In genomic region chr9:86488794-86489193, GRCh38 we compare ENCODE assay signal across 24 cellular contexts.
DNase-seq lines count a peak whose midpoint lies in the region; ATAC-seq, FAIRE-seq and TF ChIP-seq lines count a peak whose summit lies in the region.
"Had no signal": no experiment of that assay in that cellular context is flagged by ENCODE, and none has a peak within 500 bp of the region (broad histone marks: within the 10 kb centered on the region; RNA-seq: fewer than 3 reads in every experiment).

No MANE protein-coding gene starts in this region.

- H4K91ac ChIP-seq in H9 (ENCODE audit: insufficient read length, low read depth, low read length) (no peak overlapping the region), mesenchymal stem cell (ENCODE audit: low read length) (no peak overlapping the region)

- TF ChIP-seq CTCF in A549 (IDR thresholded peaks at IDR 0.05) (no peak), H9 (conservative IDR thresholded peaks at IDR 0.05) (peak; percentile 37; the same call in 2 of the 3 replicates), endodermal cell (conservative IDR thresholded peaks at IDR 0.05) (peak; percentile 66)

- H3K23ac ChIP-seq in H9 (ENCODE audit: insufficient read length, low read depth, low read length): no peak overlapping the region
- H3K23ac ChIP-seq in mesenchymal stem cell (ENCODE audit: low read length in 2 of 2): no peak overlapping the region

- no peak overlapping the region for H2BK5ac ChIP-seq in H9 (ENCODE audit: insufficient read length, low read length)
- H2BK5ac ChIP-seq in mesenchymal stem cell (ENCODE audit: low read depth, low read length, poor library complexity, severe bottlenecking): no peak overlapping the region

- no peak for TF ChIP-seq POLR2A in A549 (IDR thresholded peaks at IDR 0.05; ENCODE audit: low read length)

- CTCF ChIA-PET in A549 (lab: Yijun Ruan, JAX): interaction anchor here (0.9 to 9.1 kb wide), 9 partner anchors 9 to 834 kb away, joined by 3 to 102 read pairs (median 5); no protein-coding TSS in a partner anchor

- H3K9me3 ChIP-seq in A549 (no peaks in the 10 kb centered on the region), H9 (ENCODE audit: control insufficient read depth, low read depth, low read length) (no peaks in the 10 kb centered on the region), endodermal cell (ENCODE audit: control insufficient read depth, low read length) (no peaks in the 10 kb centered on the region), mesenchymal stem cell (ENCODE audit: control insufficient read depth, low read length) (no peaks in the 10 kb centered on the region)
- H3K9me3 ChIP-seq: Peyer's patch had no signal

- H3K9ac ChIP-seq in H9 (ENCODE audit: extremely low read depth, insufficient read length, low read length): no peak overlapping the region
- no peak overlapping the region for H3K9ac ChIP-seq in endodermal cell (ENCODE audit: extremely low read depth, low read length, poor library complexity, severe bottlenecking)
- H3K9ac ChIP-seq in mesenchymal stem cell (ENCODE audit: low read length): peak overlapping the region; percentile 15

- H3T11ph ChIP-seq in H9 (ENCODE audit: low read length): no peak overlapping the region

- H3K9me3 Mint-ChIP-seq in H9 (no peaks in the 10 kb centered on the region), endodermal cell (no peaks in the 10 kb centered on the region)

- no peak overlapping the region for H3K14ac ChIP-seq in H9 (ENCODE audit: insufficient read depth, low read length)
- no peak overlapping the region for H3K14ac ChIP-seq in mesenchymal stem cell (ENCODE audit: low read length in 2 of 2)

- H3K27me3 ChIP-seq in H9 (ENCODE audit: insufficient read depth, low read length) (no peaks in the 10 kb centered on the region), endodermal cell (ENCODE audit: control insufficient read depth, insufficient read depth, low read length, poor library complexity, severe bottlenecking) (no peaks in the 10 kb centered on the region), mesenchymal stem cell (ENCODE audit: control insufficient read depth in 1 of 2, insufficient read depth in 1 of 2, low read length in 2 of 2) (no peaks in the 10 kb centered on the region)
- H3K27me3 ChIP-seq: Peyer's patch had no signal

- H3K4me3 ChIP-seq in A549 (no peak overlapping the region), endodermal cell (ENCODE audit: low read length) (no peak overlapping the region), mesenchymal stem cell (ENCODE audit: insufficient read depth in 1 of 2, low read depth in 1 of 2, low read length in 2 of 2) (no peak overlapping the region)
- H3K4me3 ChIP-seq: K562, Peyer's patch had no signal

- ATAC-seq in A549: peak; percentile 70 to 74
- ATAC-seq in GM21381 (IDR thresholded peaks at IDR 0.05; ENCODE audit: unreplicated experiment): no peak
- ATAC-seq in GM18502 (IDR thresholded peaks at IDR 0.05; ENCODE audit: poor library complexity, unreplicated experiment): no peak
- ATAC-seq: K562, SK-N-SH treated with all-trans-retinoic acid at 6 μM for 48 hours had no signal

- H2AFZ ChIP-seq in H9 (ENCODE audit: low read length) (no peak overlapping the region), mesenchymal stem cell (ENCODE audit: low read depth, low read length) (no peak overlapping the region)

- H3K4me1 ChIP-seq in A549: no peaks in the 10 kb centered on the region
- H3K4me1 ChIP-seq in H9 (ENCODE audit: insufficient read depth, low read length): no peaks in the 10 kb centered on the region
- H3K4me1 ChIP-seq in endodermal cell (ENCODE audit: control insufficient read depth, insufficient read depth, low read length): peaks cover 20% of the 10 kb centered on the region
- H3K4me1 ChIP-seq in mesenchymal stem cell (ENCODE audit: control insufficient read depth, insufficient read depth, low read depth, low read length): peaks cover 7% of the 10 kb centered on the region
- H3K4me1 ChIP-seq: Peyer's patch had no signal

- peaks cover 0 to 2% of the 10 kb centered on the region in 2 experiments; a peak in 1 of 4 replicates for H3K4me1 Mint-ChIP-seq in H9
- H3K4me1 Mint-ChIP-seq in endodermal cell: peaks cover 20% of the 10 kb centered on the region

- H3K18ac ChIP-seq in H9 (ENCODE audit: insufficient read length, low read depth, low read length): no peak overlapping the region
- H3K18ac ChIP-seq in mesenchymal stem cell (ENCODE audit: low read depth in 1 of 2, low read length in 2 of 2): no peak overlapping the region

- no peak overlapping the region for H3K27ac Mint-ChIP-seq in H9
- H3K27ac Mint-ChIP-seq in endodermal cell: no peak overlapping the region

- 33% methylated on average over 4 of the region's 7 CpGs for WGBS in A549 (ENCODE audit: missing lambda C conversion rate)
- no CpG with 5 or more reads among the region's 7 CpGs for WGBS in H9 (ENCODE audit: extremely low coverage, insufficient read length, low lambda C conversion rate)
- WGBS in endodermal cell (ENCODE audit: insufficient coverage in 1 of 2, insufficient read length in 1 of 2), 2 experiments: 78 to 79% methylated on average over 4 to 7 of the region's 7 CpGs
- 65% methylated on average over 6 of the region's 7 CpGs for WGBS in mesenchymal stem cell

- no peak overlapping the region for H3K27ac ChIP-seq in A549
- H3K27ac ChIP-seq in H9 (ENCODE audit: insufficient read length, low read depth, low read length): no peak overlapping the region
- no peak overlapping the region for H3K27ac ChIP-seq in endodermal cell (ENCODE audit: low read depth, low read length)
- H3K27ac ChIP-seq in mesenchymal stem cell (ENCODE audit: low read length, poor library complexity, severe bottlenecking): no peak overlapping the region
- H3K27ac ChIP-seq: HL-60, Peyer's patch had no signal

- H2BK15ac ChIP-seq in H9 (ENCODE audit: low read depth, low read length): no peak overlapping the region
- no peak overlapping the region for H2BK15ac ChIP-seq in mesenchymal stem cell (ENCODE audit: low read depth, poor library complexity, severe bottlenecking)

- H2BK12ac ChIP-seq in H9 (ENCODE audit: insufficient read length, low read depth, low read length): no peak overlapping the region
- H2BK12ac ChIP-seq in mesenchymal stem cell (ENCODE audit: low read length in 2 of 2): no peak overlapping the region

- H3K79me1 ChIP-seq in H9 (ENCODE audit: insufficient read depth, low read depth, low read length, poor library complexity, severe bottlenecking) (no peaks in the 10 kb centered on the region), mesenchymal stem cell (replicated peaks; ENCODE audit: low read length, poor library complexity, severe bottlenecking) (no peaks in the 10 kb centered on the region)

- no peak for FAIRE-seq in A549 (lab: Jason Lieb, UNC)
- FAIRE-seq: GM12892, HTR-8/SVneo, K562 had no signal

- no peak for TF ChIP-seq RAD21 in A549 (conservative IDR thresholded peaks at IDR 0.05 in 1 of 2, IDR thresholded peaks at IDR 0.05 in 1 of 2)

- H3K23me2 ChIP-seq in H9 (ENCODE audit: insufficient read length, low read depth, low read length, poor library complexity, severe bottlenecking): no peaks in the 10 kb centered on the region

- H3K4ac ChIP-seq in H9 (ENCODE audit: low read depth, low read length) (no peak overlapping the region), mesenchymal stem cell (ENCODE audit: low read depth in 1 of 2, low read length in 2 of 2) (no peak overlapping the region)

- H2BK120ac ChIP-seq in H9 (ENCODE audit: low read depth, low read length, poor library complexity, severe bottlenecking): no peak overlapping the region
- H2BK120ac ChIP-seq in mesenchymal stem cell (ENCODE audit: low read depth, low read length): no peak overlapping the region

- H3K4me2 ChIP-seq in A549 (no peak overlapping the region), H9 (ENCODE audit: insufficient read depth, insufficient read length, low read length) (no peak overlapping the region), mesenchymal stem cell (ENCODE audit: low read length, poor library complexity, severe bottlenecking) (no peak overlapping the region)

- H4K20me1 ChIP-seq in H9 (ENCODE audit: control insufficient read depth, insufficient read depth, insufficient read length): no peaks in the 10 kb centered on the region

- no peak for TF ChIP-seq EP300 in A549 (IDR thresholded peaks at IDR 0.05)

- H4K8ac ChIP-seq in H9 (replicated peaks; ENCODE audit: insufficient read length, low read depth, low read length) (no peak overlapping the region), mesenchymal stem cell (ENCODE audit: low read length) (no peak overlapping the region)

- H3K36me3 ChIP-seq in endodermal cell (ENCODE audit: control insufficient read depth, insufficient read depth, low read length) (no peaks in the 10 kb centered on the region), mesenchymal stem cell (ENCODE audit: control insufficient read depth in 1 of 2, insufficient read depth in 2 of 2, low read depth in 1 of 2, low read length in 2 of 2) (no peaks in the 10 kb centered on the region)
- H3K36me3 ChIP-seq: Peyer's patch had no signal

- no peak overlapping the region for H4K5ac ChIP-seq in H9 (ENCODE audit: insufficient read length, low read depth, low read length)

- no peak overlapping the region for H3K4me3 Mint-ChIP-seq in H9
- H3K4me3 Mint-ChIP-seq in endodermal cell: no peak overlapping the region
- H3K4me3 Mint-ChIP-seq: CD14-positive monocyte had no signal

- H3K27me3 Mint-ChIP-seq in H9 (ENCODE audit: low read depth) (no peaks in the 10 kb centered on the region; the same call in 1 of the 2 replicates), endodermal cell (ENCODE audit: insufficient read depth) (no peaks in the 10 kb centered on the region)

- H2BK20ac ChIP-seq in H9 (ENCODE audit: low read depth, low read length, poor library complexity, severe bottlenecking): no peak overlapping the region

- H3K36me3 Mint-ChIP-seq in H9 (ENCODE audit: insufficient read depth in 1 of 3, low read depth in 3 of 3) (no peaks in the 10 kb centered on the region), endodermal cell (ENCODE audit: low read depth) (no peaks in the 10 kb centered on the region)

- H3K56ac ChIP-seq in H9 (ENCODE audit: insufficient read length, low read depth, low read length): no peak overlapping the region

- POLR2A ChIA-PET in A549 (lab: Yijun Ruan, JAX): no interaction called here

- DNase-seq in A549 (ENCODE audit: low read depth in 1 of 2, low spot score in 1 of 2) (no peak), H9 (peak; percentile 50), endodermal cell (peak; percentile 72), mesenchymal stem cell (no peak), NCI-H1417 (lab: John Stamatoyannopoulos, UW) (no peak), AML-193 (lab: John Stamatoyannopoulos, UW) (no peak)
- DNase-seq: DMS 273 treated with DMSO at 0.1 percent for 48 hours, GF-D8, HCEC 1CT, MV-4-11, NCI-H1436, NCI-H2029, NCI-H510A, NCI-H82, Peyer's patch, Right ventricle myocardium superior had no signal

- H2AK5ac ChIP-seq in H9 (ENCODE audit: insufficient read length, low read length) (no peak overlapping the region), mesenchymal stem cell (ENCODE audit: low read length, severe bottlenecking) (no peak overlapping the region)

- no peaks in the 10 kb centered on the region for H3K79me2 ChIP-seq in H9 (ENCODE audit: insufficient read depth, low read length)

TF ChIP-seq in A549, 52 proteins besides CTCF, POLR2A, EP300 and RAD21 (continues in another document):
- TF ChIP-seq ZSCAN20 (CRISPR knock-in tag; IDR thresholded peaks at IDR 0.05) (no peak), FOSB (CRISPR knock-in tag; IDR thresholded peaks at IDR 0.05) (no peak), TP53 (CRISPR knock-in tag; IDR thresholded peaks at IDR 0.05) (no peak), CHD4 (IDR thresholded peaks at IDR 0.05; ENCODE audit: borderline replicate concordance) (no peak)

Comparison
In these comparisons a context has a peak if more than half of its experiments do, and no peak if none do; other contexts are left out.
1. ATAC-seq: peak in A549 (2 of 2); none in GM21381 (single experiment) and GM18502 (single experiment).
2. DNase-seq: peak in H9 (single experiment) and endodermal cell (single experiment); none in A549 (0 of 2), mesenchymal stem cell (single experiment), NCI-H1417 (0 of 3) and AML-193 (0 of 2).